8 cellular contexts compared by ENCODE assay signal in genomic region chr17:58337600-58338453, GRCh38. TPM values are rescaled to one million over a fixed set of nuclear protein-coding genes. Genes with fewer than 3 reads are reported as not detected.
DNase-seq lines count a peak whose midpoint lies in the region; TF ChIP-seq lines count a peak whose summit lies in the region.

No MANE protein-coding gene starts in this region.

- H3K27me3 ChIP-seq in fibroblast of lung (ENCODE audit: control insufficient read depth, insufficient read depth, low read length) (no peaks in the 10 kb centered on the region), neural progenitor cell (no peaks in the 10 kb centered on the region), suprapubic skin (no peaks in the 10 kb centered on the region)

- H3K36me3 Mint-ChIP-seq in neural progenitor cell = no peaks in the 10 kb centered on the region

- H3K9me3 Mint-ChIP-seq in neural progenitor cell = peaks cover 2% of the 10 kb centered on the region

- H3K79me2 ChIP-seq in fibroblast of lung (ENCODE audit: control insufficient read depth, insufficient read depth, low read length) (no peaks in the 10 kb centered on the region), neural progenitor cell (ENCODE audit: low read depth) (no peaks in the 10 kb centered on the region)

- H3K4me1 Mint-ChIP-seq in neural progenitor cell = peaks cover 31% of the 10 kb centered on the region

- H4K20me1 ChIP-seq in fibroblast of lung (ENCODE audit: control insufficient read depth, extremely low read depth, insufficient read depth, low read length) (no peaks in the 10 kb centered on the region), neural progenitor cell (ENCODE audit: low read depth) (no peaks in the 10 kb centered on the region)

- H3K4me3 ChIP-seq in GM08714 (ENCODE audit: low read length) (peak overlapping the region; percentile 73; the same call in 1 of the 2 replicates), HFF-Myc (replicated peaks; ENCODE audit: low read depth, low read length) (no peak overlapping the region), NB4 (ENCODE audit: low read depth, low read length) (peak overlapping the region; percentile 81), fibroblast of lung (replicated peaks in 1 of 4; ENCODE audit: control extremely low read depth in 1 of 4, insufficient read depth in 1 of 4, low read depth in 3 of 4, low read length in 4 of 4) (peak overlapping the region in 1 of 4 experiments; percentile 3), neural progenitor cell (no peak overlapping the region), suprapubic skin (peak overlapping the region; percentile 17)

- H2AFZ ChIP-seq in fibroblast of lung (ENCODE audit: low read length) = peak overlapping the region; percentile 40
- H2AFZ ChIP-seq in neural progenitor cell (replicated peaks) = peak overlapping the region; percentile 26

- TF ChIP-seq EP300 in suprapubic skin (IDR thresholded peaks at IDR 0.05) = no peak

- 41% methylated on average over 23 of the region's 23 CpGs for WGBS in suprapubic skin

- peaks cover 6% of the 10 kb centered on the region for H3K27me3 Mint-ChIP-seq in neural progenitor cell (ENCODE audit: insufficient read depth, low read depth)

- DNase-seq in HFF-Myc (ENCODE audit: extremely low read depth, low read depth) (peak; percentile 72), NB4 (ENCODE audit: low read depth) (peak; percentile 98), activated T-cell treated with anti-CD3 and anti-CD28 coated beads for 1 hour (ENCODE audit: low read depth) (peak; percentile 86), fibroblast of lung (ENCODE audit: low read depth in 2 of 2) (peak; percentile 93 to 95), neural progenitor cell (ENCODE audit: low spot score) (peak; percentile 75), suprapubic skin (ENCODE audit: low spot score in 2 of 2) (peak; percentile 84 to 91), NCI-H128 (lab: John Stamatoyannopoulos, UW; ENCODE audit: unreplicated experiment) (no peak)

- TF ChIP-seq CTCF in HFF-Myc (IDR thresholded peaks at IDR 0.05; ENCODE audit: low read depth, low read length, missing control alignments) = no peak
- no peak for TF ChIP-seq CTCF in NB4 (IDR thresholded peaks at IDR 0.05; ENCODE audit: low read depth, low read length)
- no peak for TF ChIP-seq CTCF in fibroblast of lung (conservative IDR thresholded peaks at IDR 0.05 in 1 of 2, IDR thresholded peaks at IDR 0.05 in 1 of 2; ENCODE audit: low read depth in 1 of 2, low read length in 2 of 2)
- TF ChIP-seq CTCF in neural progenitor cell (IDR thresholded peaks at IDR 0.05) = no peak
- TF ChIP-seq CTCF in suprapubic skin (IDR thresholded peaks at IDR 0.05) = no peak

- H3K4me2 ChIP-seq in fibroblast of lung (ENCODE audit: extremely low read depth, insufficient read depth, low read length) (peak overlapping the region; percentile 30), neural progenitor cell (peak overlapping the region; percentile 21)

- peaks cover 33% of the 10 kb centered on the region for H3K4me1 ChIP-seq in fibroblast of lung (ENCODE audit: control insufficient read depth, extremely low read depth, insufficient read depth, low read length)
- peaks cover 18% of the 10 kb centered on the region for H3K4me1 ChIP-seq in neural progenitor cell
- H3K4me1 ChIP-seq in suprapubic skin = peaks cover 53% of the 10 kb centered on the region

- H3K4me3 Mint-ChIP-seq in neural progenitor cell = peak overlapping the region; percentile 43

- H3K9me3 ChIP-seq in fibroblast of lung (ENCODE audit: control insufficient read depth, insufficient read depth, low read depth, low read length) (no peaks in the 10 kb centered on the region), neural progenitor cell (ENCODE audit: low read depth) (no peaks in the 10 kb centered on the region), suprapubic skin (no peaks in the 10 kb centered on the region)

- H3K9ac ChIP-seq in fibroblast of lung (ENCODE audit: insufficient read depth, low read length) (peak overlapping the region; percentile 37), neural progenitor cell (no peak overlapping the region)

- H3K27ac ChIP-seq in fibroblast of lung (ENCODE audit: insufficient read depth, low read length) (peak overlapping the region; percentile 80), neural progenitor cell (no peak overlapping the region), suprapubic skin (peak overlapping the region; percentile 79)

- H3K36me3 ChIP-seq in fibroblast of lung (ENCODE audit: control insufficient read depth, insufficient read depth, low read length) (no peaks in the 10 kb centered on the region), neural progenitor cell (no peaks in the 10 kb centered on the region), suprapubic skin (no peaks in the 10 kb centered on the region)

- no peaks in the 10 kb centered on the region for H3F3A ChIP-seq in neural progenitor cell (ENCODE audit: low read depth)

- peak; percentile 79 for TF ChIP-seq POLR2A in NB4 (IDR thresholded peaks at IDR 0.05; ENCODE audit: extremely low read depth, insufficient read length)
- TF ChIP-seq POLR2A in suprapubic skin (IDR thresholded peaks at IDR 0.05) = peak in 1 of 2 donors; percentile 32

- peak overlapping the region; percentile 74 for H3K27ac Mint-ChIP-seq in neural progenitor cell

RNA-seq across cellular contexts. Expression of gene TSPOAP1, which starts 9.2 kb away (rescaled TPM):
- 4.0 and 4.9 TPM in 2 replicates for total RNA-seq in fibroblast of lung
- polyA plus RNA-seq in fibroblast of lung = 0.23 and 0.24 TPM in 2 replicates
- polyA plus RNA-seq in fibroblast of lung (2012) = 0.13 and 0.36 TPM in 2 replicates
- 0.08 and 0.15 TPM in 2 replicates for polyA minus RNA-seq in fibroblast of lung (ENCODE audit: low replicate concordance)
- total RNA-seq in neural progenitor cell (ENCODE audit: low replicate concordance) = 13.8 and 48.7 TPM in 2 replicates
- 10 to 100 TPM in 2 of 4 donors, 1 to 10 TPM in 2; 6.8 to 26.9 (median 12.4) TPM for total RNA-seq in suprapubic skin

RNA-seq across cellular contexts. Expression of gene SUPT4H1, which starts 14.2 kb away (rescaled TPM):
- 41.9 and 48.5 TPM in 2 replicates for total RNA-seq in fibroblast of lung
- 191 and 207 TPM in 2 replicates for polyA plus RNA-seq in fibroblast of lung
- 151 TPM in 2 replicates for polyA plus RNA-seq in fibroblast of lung (2012)
- polyA minus RNA-seq in fibroblast of lung (ENCODE audit: low replicate concordance) = 41.6 and 69.3 TPM in 2 replicates
- 60.2 and 103 TPM in 2 replicates for total RNA-seq in neural progenitor cell (ENCODE audit: low replicate concordance)
- total RNA-seq in suprapubic skin = 10 to 100 TPM; 33.8 to 48.3 (median 40.3) TPM

RNA-seq across cellular contexts. Expression of gene MPO, which starts 57.1 kb away (rescaled TPM):
- total RNA-seq in fibroblast of lung (not detected in 2 replicates), neural progenitor cell (ENCODE audit: low replicate concordance) (not detected in 2 replicates), suprapubic skin (not detected)
- 0.01 TPM in 2 replicates for polyA plus RNA-seq in fibroblast of lung
- 0.03 TPM in 1 of 2 replicates, not detected in the other for polyA plus RNA-seq in fibroblast of lung (2012)
- not detected in 2 replicates for polyA minus RNA-seq in fibroblast of lung (ENCODE audit: low replicate concordance)

Comparison
In these comparisons a context has a peak if more than half of its experiments do, and no peak if none do; other contexts are left out.
1. H3K4me3 ChIP-seq: peak in GM08714 (single experiment), NB4 (single experiment) and suprapubic skin (single experiment); none in HFF-Myc (single experiment) and neural progenitor cell (single experiment).